Comparison of ENCODE assay signal across 1 cellular context in genomic region chr1:26788836-26789611, GRCh38.
TF ChIP-seq lines count a peak whose summit lies in the region.

No MANE protein-coding gene starts in this region.

TF ChIP-seq in GM12878, 131 proteins besides CTCF, POLR2A, EP300 and RAD21 (continued from another document and continues in another):
- TF ChIP-seq SMAD5 (IDR thresholded peaks at IDR 0.05; ENCODE audit: low read depth) (no peak), SMC3 (IDR thresholded peaks at IDR 0.05; ENCODE audit: borderline replicate concordance, low read length) (peak; percentile 97), WRNIP1 (IDR thresholded peaks at IDR 0.05; ENCODE audit: borderline replicate concordance, low read depth, low read length) (no peak), SMAD1 (IDR thresholded peaks at IDR 0.05; ENCODE audit: low read depth, partially characterized antibody) (no peak), MEF2A (IDR thresholded peaks at IDR 0.05; ENCODE audit: insufficient read depth, low read depth, low read length) (0 out of 2 replicates have a peak, but pooled peaks have one; percentile 53), RUNX3 (IDR thresholded peaks at IDR 0.05; ENCODE audit: low read length) (peak; percentile 42), FOXM1 (IDR thresholded peaks at IDR 0.05; ENCODE audit: low read depth, low read length) (peak; percentile 69; the same call in 1 of the 2 replicates), STAT1 (conservative IDR thresholded peaks at IDR 0.05) (0 out of 2 replicates have a peak, but pooled peaks have one; percentile 42), SMARCA5 (IDR thresholded peaks at IDR 0.05) (peak; percentile 92), KAT2A (conservative IDR thresholded peaks at IDR 0.05; ENCODE audit: control insufficient read depth, low read depth, low read length) (no peak), SPI1 (IDR thresholded peaks at IDR 0.05; ENCODE audit: borderline replicate concordance, insufficient read depth, low read depth, low read length) (no peak), ZSCAN29 (IDR thresholded peaks at IDR 0.05) (peak; percentile 86), MLLT1 (IDR thresholded peaks at IDR 0.05) (peak; percentile 40; the same call in 1 of the 2 replicates), RELB (IDR thresholded peaks at IDR 0.05; ENCODE audit: low read depth) (peak; percentile 50; the same call in 1 of the 2 replicates), POU2F2 (IDR thresholded peaks at IDR 0.05; ENCODE audit: borderline replicate concordance, low read depth, low read length) (peak; percentile 65; the same call in 1 of the 3 replicates), EED (IDR thresholded peaks at IDR 0.05; ENCODE audit: low read depth) (peak; percentile 74), IKZF2 (IDR thresholded peaks at IDR 0.05) (peak; percentile 60 to 69), ATF7 (IDR thresholded peaks at IDR 0.05; ENCODE audit: low read depth) (0 out of 2 replicates have a peak, but pooled peaks have one; percentile 26), ZNF24 (IDR thresholded peaks at IDR 0.05) (0 out of 2 replicates have a peak, but pooled peaks have one; percentile 51), ESRRA (IDR thresholded peaks at IDR 0.05; ENCODE audit: low read length) (0 out of 2 replicates have a peak, but pooled peaks have one; percentile 26), MAX (IDR thresholded peaks at IDR 0.05; ENCODE audit: low read depth, low read length) (no peak), BCL11A (IDR thresholded peaks at IDR 0.05; ENCODE audit: low read depth, low read length) (no peak), NBN (IDR thresholded peaks at IDR 0.05) (0 out of 2 replicates have a peak, but pooled peaks have one; percentile 69), SUZ12 (IDR thresholded peaks at IDR 0.05; ENCODE audit: unreplicated experiment) (no peak), MXI1 (IDR thresholded peaks at IDR 0.05; ENCODE audit: low read depth, low read length) (no peak), ZNF207 (IDR thresholded peaks at IDR 0.05; ENCODE audit: borderline replicate concordance) (peak; percentile 71; the same call in 1 of the 2 replicates), CEBPB (IDR thresholded peaks at IDR 0.05; ENCODE audit: borderline replicate concordance in 1 of 2, low read depth in 2 of 2, low read length in 2 of 2) (no peak), USF1 (IDR thresholded peaks at IDR 0.05; ENCODE audit: borderline replicate concordance, extremely low read length, insufficient read depth, low read depth, low read length) (no peak), KDM1A (IDR thresholded peaks at IDR 0.05; ENCODE audit: borderline replicate concordance) (no peak), RAD51 (IDR thresholded peaks at IDR 0.05) (no peak), MTA3 (IDR thresholded peaks at IDR 0.05; ENCODE audit: borderline replicate concordance, low read length) (no peak; the same call in none of the 2 replicates), RELA (IDR thresholded peaks at IDR 0.05; ENCODE audit: borderline replicate concordance, partially characterized antibody) (peak; percentile 10), IRF4 (IDR thresholded peaks at IDR 0.05; ENCODE audit: low read depth, low read length) (0 out of 2 replicates have a peak, but pooled peaks have one; percentile 50), HDAC2 (IDR thresholded peaks at IDR 0.05) (no peak), TAF1 (IDR thresholded peaks at IDR 0.05; ENCODE audit: borderline replicate concordance, low read depth, low read length) (peak; percentile 48; the same call in 1 of the 2 replicates), BHLHE40 (IDR thresholded peaks at IDR 0.05; ENCODE audit: borderline replicate concordance in 1 of 2, low read depth in 2 of 2, low read length in 1 of 2) (peak in 1 of 2 experiments; percentile 27; a peak in 1 of 4 replicates), DPF2 (IDR thresholded peaks at IDR 0.05) (peak; percentile 25; the same call in 1 of the 2 replicates), POLR2AphosphoS5 (IDR thresholded peaks at IDR 0.05; ENCODE audit: low read length) (peak; percentile 53)
- TF ChIP-seq, protein P1, sequence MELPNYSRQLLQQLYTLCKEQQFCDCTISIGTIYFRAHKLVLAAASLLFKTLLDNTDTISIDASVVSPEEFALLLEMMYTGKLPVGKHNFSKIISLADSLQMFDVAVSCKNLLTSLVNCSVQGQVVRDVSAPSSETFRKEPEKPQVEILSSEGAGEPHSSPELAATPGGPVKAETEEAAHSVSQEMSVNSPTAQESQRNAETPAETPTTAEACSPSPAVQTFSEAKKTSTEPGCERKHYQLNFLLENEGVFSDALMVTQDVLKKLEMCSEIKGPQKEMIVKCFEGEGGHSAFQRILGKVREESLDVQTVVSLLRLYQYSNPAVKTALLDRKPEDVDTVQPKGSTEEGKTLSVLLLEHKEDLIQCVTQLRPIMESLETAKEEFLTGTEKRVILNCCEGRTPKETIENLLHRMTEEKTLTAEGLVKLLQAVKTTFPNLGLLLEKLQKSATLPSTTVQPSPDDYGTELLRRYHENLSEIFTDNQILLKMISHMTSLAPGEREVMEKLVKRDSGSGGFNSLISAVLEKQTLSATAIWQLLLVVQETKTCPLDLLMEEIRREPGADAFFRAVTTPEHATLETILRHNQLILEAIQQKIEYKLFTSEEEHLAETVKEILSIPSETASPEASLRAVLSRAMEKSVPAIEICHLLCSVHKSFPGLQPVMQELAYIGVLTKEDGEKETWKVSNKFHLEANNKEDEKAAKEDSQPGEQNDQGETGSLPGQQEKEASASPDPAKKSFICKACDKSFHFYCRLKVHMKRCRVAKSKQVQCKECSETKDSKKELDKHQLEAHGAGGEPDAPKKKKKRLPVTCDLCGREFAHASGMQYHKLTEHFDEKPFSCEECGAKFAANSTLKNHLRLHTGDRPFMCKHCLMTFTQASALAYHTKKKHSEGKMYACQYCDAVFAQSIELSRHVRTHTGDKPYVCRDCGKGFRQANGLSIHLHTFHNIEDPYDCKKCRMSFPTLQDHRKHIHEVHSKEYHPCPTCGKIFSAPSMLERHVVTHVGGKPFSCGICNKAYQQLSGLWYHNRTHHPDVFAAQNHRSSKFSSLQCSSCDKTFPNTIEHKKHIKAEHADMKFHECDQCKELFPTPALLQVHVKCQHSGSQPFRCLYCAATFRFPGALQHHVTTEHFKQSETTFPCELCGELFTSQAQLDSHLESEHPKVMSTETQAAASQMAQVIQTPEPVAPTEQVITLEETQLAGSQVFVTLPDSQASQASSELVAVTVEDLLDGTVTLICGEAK (IDR thresholded peaks at IDR 0.05; ENCODE audit: borderline replicate concordance) = no peak
- TF ChIP-seq, protein P2, sequence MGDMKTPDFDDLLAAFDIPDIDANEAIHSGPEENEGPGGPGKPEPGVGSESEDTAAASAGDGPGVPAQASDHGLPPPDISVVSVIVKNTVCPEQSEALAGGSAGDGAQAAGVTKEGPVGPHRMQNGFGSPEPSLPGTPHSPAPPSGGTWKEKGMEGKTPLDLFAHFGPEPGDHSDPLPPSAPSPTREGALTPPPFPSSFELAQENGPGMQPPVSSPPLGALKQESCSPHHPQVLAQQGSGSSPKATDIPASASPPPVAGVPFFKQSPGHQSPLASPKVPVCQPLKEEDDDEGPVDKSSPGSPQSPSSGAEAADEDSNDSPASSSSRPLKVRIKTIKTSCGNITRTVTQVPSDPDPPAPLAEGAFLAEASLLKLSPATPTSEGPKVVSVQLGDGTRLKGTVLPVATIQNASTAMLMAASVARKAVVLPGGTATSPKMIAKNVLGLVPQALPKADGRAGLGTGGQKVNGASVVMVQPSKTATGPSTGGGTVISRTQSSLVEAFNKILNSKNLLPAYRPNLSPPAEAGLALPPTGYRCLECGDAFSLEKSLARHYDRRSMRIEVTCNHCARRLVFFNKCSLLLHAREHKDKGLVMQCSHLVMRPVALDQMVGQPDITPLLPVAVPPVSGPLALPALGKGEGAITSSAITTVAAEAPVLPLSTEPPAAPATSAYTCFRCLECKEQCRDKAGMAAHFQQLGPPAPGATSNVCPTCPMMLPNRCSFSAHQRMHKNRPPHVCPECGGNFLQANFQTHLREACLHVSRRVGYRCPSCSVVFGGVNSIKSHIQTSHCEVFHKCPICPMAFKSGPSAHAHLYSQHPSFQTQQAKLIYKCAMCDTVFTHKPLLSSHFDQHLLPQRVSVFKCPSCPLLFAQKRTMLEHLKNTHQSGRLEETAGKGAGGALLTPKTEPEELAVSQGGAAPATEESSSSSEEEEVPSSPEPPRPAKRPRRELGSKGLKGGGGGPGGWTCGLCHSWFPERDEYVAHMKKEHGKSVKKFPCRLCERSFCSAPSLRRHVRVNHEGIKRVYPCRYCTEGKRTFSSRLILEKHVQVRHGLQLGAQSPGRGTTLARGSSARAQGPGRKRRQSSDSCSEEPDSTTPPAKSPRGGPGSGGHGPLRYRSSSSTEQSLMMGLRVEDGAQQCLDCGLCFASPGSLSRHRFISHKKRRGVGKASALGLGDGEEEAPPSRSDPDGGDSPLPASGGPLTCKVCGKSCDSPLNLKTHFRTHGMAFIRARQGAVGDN (IDR thresholded peaks at IDR 0.05) = peak; percentile 49; the same call in 1 of the 2 replicates
- TF ChIP-seq, protein P3, sequence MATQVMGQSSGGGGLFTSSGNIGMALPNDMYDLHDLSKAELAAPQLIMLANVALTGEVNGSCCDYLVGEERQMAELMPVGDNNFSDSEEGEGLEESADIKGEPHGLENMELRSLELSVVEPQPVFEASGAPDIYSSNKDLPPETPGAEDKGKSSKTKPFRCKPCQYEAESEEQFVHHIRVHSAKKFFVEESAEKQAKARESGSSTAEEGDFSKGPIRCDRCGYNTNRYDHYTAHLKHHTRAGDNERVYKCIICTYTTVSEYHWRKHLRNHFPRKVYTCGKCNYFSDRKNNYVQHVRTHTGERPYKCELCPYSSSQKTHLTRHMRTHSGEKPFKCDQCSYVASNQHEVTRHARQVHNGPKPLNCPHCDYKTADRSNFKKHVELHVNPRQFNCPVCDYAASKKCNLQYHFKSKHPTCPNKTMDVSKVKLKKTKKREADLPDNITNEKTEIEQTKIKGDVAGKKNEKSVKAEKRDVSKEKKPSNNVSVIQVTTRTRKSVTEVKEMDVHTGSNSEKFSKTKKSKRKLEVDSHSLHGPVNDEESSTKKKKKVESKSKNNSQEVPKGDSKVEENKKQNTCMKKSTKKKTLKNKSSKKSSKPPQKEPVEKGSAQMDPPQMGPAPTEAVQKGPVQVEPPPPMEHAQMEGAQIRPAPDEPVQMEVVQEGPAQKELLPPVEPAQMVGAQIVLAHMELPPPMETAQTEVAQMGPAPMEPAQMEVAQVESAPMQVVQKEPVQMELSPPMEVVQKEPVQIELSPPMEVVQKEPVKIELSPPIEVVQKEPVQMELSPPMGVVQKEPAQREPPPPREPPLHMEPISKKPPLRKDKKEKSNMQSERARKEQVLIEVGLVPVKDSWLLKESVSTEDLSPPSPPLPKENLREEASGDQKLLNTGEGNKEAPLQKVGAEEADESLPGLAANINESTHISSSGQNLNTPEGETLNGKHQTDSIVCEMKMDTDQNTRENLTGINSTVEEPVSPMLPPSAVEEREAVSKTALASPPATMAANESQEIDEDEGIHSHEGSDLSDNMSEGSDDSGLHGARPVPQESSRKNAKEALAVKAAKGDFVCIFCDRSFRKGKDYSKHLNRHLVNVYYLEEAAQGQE (IDR thresholded peaks at IDR 0.05; ENCODE audit: low read depth, low read length) = no peak
- TF ChIP-seq, protein P4, sequence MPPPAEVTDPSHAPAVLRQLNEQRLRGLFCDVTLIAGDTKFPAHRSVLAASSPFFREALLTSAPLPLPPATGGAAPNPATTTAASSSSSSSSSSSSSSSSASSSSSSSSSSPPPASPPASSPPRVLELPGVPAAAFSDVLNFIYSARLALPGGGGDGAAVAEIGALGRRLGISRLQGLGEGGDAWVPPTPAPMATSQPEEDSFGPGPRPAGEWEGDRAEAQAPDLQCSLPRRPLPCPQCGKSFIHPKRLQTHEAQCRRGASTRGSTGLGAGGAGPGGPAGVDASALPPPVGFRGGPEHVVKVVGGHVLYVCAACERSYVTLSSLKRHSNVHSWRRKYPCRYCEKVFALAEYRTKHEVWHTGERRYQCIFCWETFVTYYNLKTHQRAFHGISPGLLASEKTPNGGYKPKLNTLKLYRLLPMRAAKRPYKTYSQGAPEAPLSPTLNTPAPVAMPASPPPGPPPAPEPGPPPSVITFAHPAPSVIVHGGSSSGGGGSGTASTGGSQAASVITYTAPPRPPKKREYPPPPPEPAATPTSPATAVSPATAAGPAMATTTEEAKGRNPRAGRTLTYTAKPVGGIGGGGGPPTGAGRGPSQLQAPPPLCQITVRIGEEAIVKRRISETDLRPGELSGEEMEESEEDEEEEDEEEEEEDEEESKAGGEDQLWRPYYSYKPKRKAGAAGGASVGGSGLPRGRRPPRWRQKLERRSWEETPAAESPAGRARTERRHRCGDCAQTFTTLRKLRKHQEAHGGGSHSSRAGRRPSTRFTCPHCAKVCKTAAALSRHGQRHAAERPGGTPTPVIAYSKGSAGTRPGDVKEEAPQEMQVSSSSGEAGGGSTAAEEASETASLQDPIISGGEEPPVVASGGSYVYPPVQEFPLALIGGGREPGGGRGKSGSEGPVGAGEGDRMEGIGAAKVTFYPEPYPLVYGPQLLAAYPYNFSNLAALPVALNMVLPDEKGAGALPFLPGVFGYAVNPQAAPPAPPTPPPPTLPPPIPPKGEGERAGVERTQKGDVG (CRISPR knock-in tag; IDR thresholded peaks at IDR 0.05) = no peak
